In genomic region chr19:5799247-5800241, GRCh38 we compare ENCODE assay signal across 1 cellular context.
A peak's percentile ranks its signal among the peaks of the same experiment; 100 is the strongest.
TF ChIP-seq lines count a peak whose summit lies in the region.

No MANE protein-coding gene starts in this region.

TF ChIP-seq in K562, 482 proteins besides CTCF, POLR2A, EP300 and RAD21 (continued from another document and continues in another):
- TF ChIP-seq E4F1 (CRISPR knock-in tag; IDR thresholded peaks at IDR 0.05; ENCODE audit: borderline replicate concordance) (no peak), TAL1 (IDR thresholded peaks at IDR 0.05) (peak; percentile 98), PHB (CRISPR knock-in tag; IDR thresholded peaks at IDR 0.05) (no peak), MIER1 (IDR thresholded peaks at IDR 0.05; ENCODE audit: low read depth) (no peak), ZBTB17 (CRISPR knock-in tag; IDR thresholded peaks at IDR 0.05) (peak; percentile 78), ZNF695 (CRISPR knock-in tag; IDR thresholded peaks at IDR 0.05) (no peak; the same call in none of the 2 replicates), DNMT1 (IDR thresholded peaks at IDR 0.05) (peak; percentile 34; the same call in 1 of the 2 replicates), BDP1 (IDR thresholded peaks at IDR 0.05; ENCODE audit: insufficient read depth, insufficient read length) (no peak), MBD2 (IDR thresholded peaks at IDR 0.05; ENCODE audit: borderline replicate concordance, low read depth) (peak; percentile 76), MCM3 (IDR thresholded peaks at IDR 0.05) (no peak), ZNF512 (tag; IDR thresholded peaks at IDR 0.05) (no peak), TGIF2 (CRISPR knock-in tag; IDR thresholded peaks at IDR 0.05) (no peak), PURB (CRISPR knock-in tag; IDR thresholded peaks at IDR 0.05; ENCODE audit: low read depth) (no peak), ZNF408 (CRISPR knock-in tag; IDR thresholded peaks at IDR 0.05; ENCODE audit: low read depth) (no peak), BACH1 (tag; IDR thresholded peaks at IDR 0.05) (peak; percentile 53; the same call in 1 of the 2 replicates), SMARCB1 (IDR thresholded peaks at IDR 0.05; ENCODE audit: insufficient read length, low read depth) (no peak), PATZ1 (CRISPR knock-in tag; IDR thresholded peaks at IDR 0.05; ENCODE audit: borderline replicate concordance) (no peak), SNIP1 (IDR thresholded peaks at IDR 0.05; ENCODE audit: low read depth) (no peak), ARHGAP35 (IDR thresholded peaks at IDR 0.05; ENCODE audit: partially characterized antibody) (peak; percentile 78), HES1 (IDR thresholded peaks at IDR 0.05; ENCODE audit: low read depth) (peak; percentile 89), ZNF23 (CRISPR knock-in tag; IDR thresholded peaks at IDR 0.05) (no peak), NCOR1 (IDR thresholded peaks at IDR 0.05) (peak; percentile 98), TCF15 (CRISPR knock-in tag; IDR thresholded peaks at IDR 0.05) (no peak), ZBTB8A (IDR thresholded peaks at IDR 0.05; ENCODE audit: partially characterized antibody) (no peak), NFRKB (IDR thresholded peaks at IDR 0.05; ENCODE audit: low read depth) (no peak), RBM25 (IDR thresholded peaks at IDR 0.05; ENCODE audit: low read depth, low read length, severe bottlenecking) (no peak), FOXK1 (CRISPR knock-in tag; IDR thresholded peaks at IDR 0.05; ENCODE audit: borderline replicate concordance) (peak; percentile 89; the same call in 1 of the 2 replicates), CBX2 (IDR thresholded peaks at IDR 0.05; ENCODE audit: insufficient read depth, low read length, poor library complexity, severe bottlenecking) (no peak), SMARCA5 (IDR thresholded peaks at IDR 0.05) (peak; percentile 84; the same call in 1 of the 2 replicates), TAF1 (IDR thresholded peaks at IDR 0.05; ENCODE audit: control insufficient read depth, extremely low read depth, insufficient read depth, low read length, severe bottlenecking) (peak; percentile 18), NFE2 (IDR thresholded peaks at IDR 0.05; ENCODE audit: low read depth) (no peak), GATA2 (CRISPR knock-in tag; IDR thresholded peaks at IDR 0.05) (peak; percentile 99), JUN (IDR thresholded peaks at IDR 0.05; ENCODE audit: borderline replicate concordance, low read depth, low read length) (peak; percentile 68; the same call in 1 of the 2 replicates), JUN (CRISPR knock-in tag; IDR thresholded peaks at IDR 0.05; ENCODE audit: borderline replicate concordance) (no peak), DPF2 (IDR thresholded peaks at IDR 0.05) (peak; percentile 99), MTA2 (IDR thresholded peaks at IDR 0.05; ENCODE audit: low read depth) (peak; percentile 96), MTA1 (IDR thresholded peaks at IDR 0.05; ENCODE audit: borderline replicate concordance) (peak; percentile 86; the same call in 1 of the 2 replicates), DEAF1 (CRISPR knock-in tag; IDR thresholded peaks at IDR 0.05) (no peak), ZNF76 (CRISPR knock-in tag; IDR thresholded peaks at IDR 0.05; ENCODE audit: borderline replicate concordance) (0 out of 2 replicates have a peak, but pooled peaks have one; percentile 35), MTA3 (IDR thresholded peaks at IDR 0.05; ENCODE audit: borderline replicate concordance) (peak; percentile 95), MAX (CRISPR knock-in tag; IDR thresholded peaks at IDR 0.05) (peak; percentile 82), DMBX1 (CRISPR knock-in tag; IDR thresholded peaks at IDR 0.05; ENCODE audit: borderline replicate concordance) (peak; percentile 92), ADNP (tag; IDR thresholded peaks at IDR 0.05) (peak; percentile 72; the same call in 1 of the 2 replicates), BCLAF1 (IDR thresholded peaks at IDR 0.05; ENCODE audit: borderline replicate concordance in 1 of 2, control insufficient read depth in 1 of 2, low read depth in 2 of 2, low read length in 1 of 2) (no peak), BRD4 (IDR thresholded peaks at IDR 0.05) (no peak), ZBTB49 (CRISPR knock-in tag; IDR thresholded peaks at IDR 0.05; ENCODE audit: borderline replicate concordance) (peak; percentile 80; the same call in 1 of the 2 replicates), ZNF274 (IDR thresholded peaks at IDR 0.05; ENCODE audit: borderline replicate concordance, low read depth, low read length) (peak; percentile 67; the same call in 1 of the 2 replicates), ZNF436 (CRISPR knock-in tag; IDR thresholded peaks at IDR 0.05) (no peak), KDM5B (IDR thresholded peaks at IDR 0.05; ENCODE audit: insufficient replicate concordance, low read depth, low read length) (no peak), RFX7 (CRISPR knock-in tag; IDR thresholded peaks at IDR 0.05) (no peak), BRCA1 (IDR thresholded peaks at IDR 0.05) (no peak), BRCA1 (CRISPR knock-in tag; IDR thresholded peaks at IDR 0.05) (no peak), SMAD4 (CRISPR knock-in tag; conservative IDR thresholded peaks at IDR 0.05) (peak; percentile 97), PTRF (tag; IDR thresholded peaks at IDR 0.05) (no peak), ZNF121 (CRISPR knock-in tag; conservative IDR thresholded peaks at IDR 0.05) (peak; percentile 80), GABPA (tag; conservative IDR thresholded peaks at IDR 0.05; ENCODE audit: low read depth) (0 out of 2 replicates have a peak, but pooled peaks have one; percentile 35), SMARCE1 (IDR thresholded peaks at IDR 0.05) (peak; percentile 98), CHCHD3 (CRISPR knock-in tag; IDR thresholded peaks at IDR 0.05) (no peak), ZNF75A (CRISPR knock-in tag; IDR thresholded peaks at IDR 0.05) (no peak), POLR2B (IDR thresholded peaks at IDR 0.05; ENCODE audit: low read depth, partially characterized antibody) (no peak), IRF2 (CRISPR knock-in tag; IDR thresholded peaks at IDR 0.05) (no peak), ZNF263 (CRISPR knock-in tag; IDR thresholded peaks at IDR 0.05; ENCODE audit: borderline replicate concordance) (peak; percentile 73; the same call in 1 of the 2 replicates), EHMT2 (IDR thresholded peaks at IDR 0.05) (no peak), HMGN3 (IDR thresholded peaks at IDR 0.05; ENCODE audit: borderline replicate concordance, extremely low read depth, insufficient read length, low read depth, low read length) (peak; percentile 100)
